ENCODE assay signal across 8 cellular contexts in the genomic region with DNA sequence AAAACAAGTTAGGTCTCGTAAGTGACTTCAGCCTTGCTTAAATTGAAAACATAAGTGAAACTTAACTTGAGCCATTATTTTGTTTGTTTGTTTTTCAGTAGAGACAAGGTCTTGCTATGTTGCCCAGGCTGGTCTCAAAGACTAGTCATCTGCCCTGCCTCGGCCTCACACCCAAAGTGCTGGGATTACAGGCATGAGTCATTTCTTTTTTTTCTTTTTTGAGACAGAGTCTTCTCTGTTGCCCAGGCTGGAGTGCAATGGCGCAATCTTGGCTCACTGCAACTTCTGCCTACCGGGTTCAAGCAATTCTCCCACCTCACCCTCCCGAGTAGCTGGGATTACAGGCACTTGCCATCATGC. TPM values are rescaled to one million over a fixed set of nuclear protein-coding genes. Genes with fewer than 3 reads are reported as not detected.
DNase-seq lines count a peak whose midpoint lies in the region; ATAC-seq, FAIRE-seq and TF ChIP-seq lines count a peak whose summit lies in the region.
"Not testable (repeated sequence)": the region's sequence is repeated elsewhere in the genome, so short reads cannot be mapped to it uniquely, and the experiment has no call there.

No MANE protein-coding gene starts in this region.

- peak; percentile 89 for DNase-seq in ELR (ENCODE audit: low read depth)
- peak; percentile 87 for DNase-seq in IMR-90
- DNase-seq in RCC 7860 (ENCODE audit: low spot score) = peak; percentile 36
- DNase-seq in activated T-cell treated with anti-CD3 and anti-CD28 coated beads, Interleukin-2, amount 50 U/mL, for 72 hours = peak; percentile 67 to 79
- DNase-seq in dedifferentiated amniotic fluid mesenchymal stem cell (ENCODE audit: extremely low spot score) = peak; percentile 90
- DNase-seq in right atrium auricular region (ENCODE audit: low spot score) = peak; percentile 77
- DNase-seq in posterior vena cava (ENCODE audit: low spot score) = peak; percentile 83
- peak; percentile 82 for DNase-seq in upper lobe of right lung

- not testable (repeated sequence) for H2BK20ac ChIP-seq in IMR-90 (ENCODE audit: low read depth, low read length)

- peak overlapping the region; percentile 55 to 75 for H3K4me3 Mint-ChIP-seq in activated T-cell treated with anti-CD3 and anti-CD28 coated beads, Interleukin-2, amount 50 U/mL, for 72 hours

- H2AFZ ChIP-seq in IMR-90 (replicated peaks; ENCODE audit: low read length, poor library complexity) = not testable (repeated sequence)

- H3K4me3 ChIP-seq in IMR-90 (ENCODE audit: insufficient read depth, low read depth, low read length); right atrium auricular region: not testable (repeated sequence)
- peak overlapping the region; percentile 8 for H3K4me3 ChIP-seq in upper lobe of right lung

- not testable (repeated sequence) for H2AK5ac ChIP-seq in IMR-90 (ENCODE audit: low read depth, low read length)

- not testable (repeated sequence) for H3K18ac ChIP-seq in IMR-90 (ENCODE audit: low read depth, low read length)

- ATAC-seq in IMR-90 (ENCODE audit: low read depth) (peak; percentile 51), upper lobe of right lung (peak; percentile 54)
- ATAC-seq in activated T-cell treated with anti-CD3 and anti-CD28 coated beads, Interleukin-2, amount 50 U/mL, for 72 hours (replicated peaks in 1 of 2) = peak; percentile 42 to 45

- CTCF ChIA-PET in IMR-90 (lab: Yijun Ruan, JAX) = interaction anchor here (0.9 kb wide), 1 partner anchor 14 kb away, joined by 3 read pairs; no protein-coding TSS in a partner anchor

- not testable (repeated sequence) for H3K9me3 ChIP-seq in IMR-90 (ENCODE audit: control insufficient read depth, insufficient read depth, low read length); right atrium auricular region; upper lobe of right lung

- not testable (repeated sequence) for H4K8ac ChIP-seq in IMR-90 (ENCODE audit: low read depth in 2 of 2, low read length in 2 of 2)

- H3K14ac ChIP-seq in IMR-90 (replicated peaks; ENCODE audit: low read depth, low read length) = not testable (repeated sequence)

- not testable (repeated sequence) for H3K9me3 Mint-ChIP-seq in activated T-cell treated with anti-CD3 and anti-CD28 coated beads, Interleukin-2, amount 50 U/mL, for 72 hours

- H3K27me3 Mint-ChIP-seq in activated T-cell treated with anti-CD3 and anti-CD28 coated beads, Interleukin-2, amount 50 U/mL, for 72 hours (ENCODE audit: low read depth) = not testable (repeated sequence)

- H3K9ac ChIP-seq in IMR-90 (ENCODE audit: low read depth, low read length) = not testable (repeated sequence)

- H3K79me1 ChIP-seq in IMR-90 (ENCODE audit: low read depth in 1 of 2, low read length in 2 of 2) = not testable (repeated sequence)

- H4K20me1 ChIP-seq in IMR-90 (ENCODE audit: insufficient read depth, low read length) = not testable (repeated sequence)

- H3K27ac ChIP-seq in IMR-90 (ENCODE audit: insufficient read depth, low read length) = not testable (repeated sequence)
- peak overlapping the region; percentile 46 to 52 for H3K27ac ChIP-seq in right atrium auricular region
- H3K27ac ChIP-seq in upper lobe of right lung = peak overlapping the region; percentile 97

- no CpG with 5 or more reads among the region's 5 CpGs for WGBS in IMR-90 (ENCODE audit: extremely low coverage in 2 of 2, insufficient read length in 1 of 2), 2 experiments

- not testable (repeated sequence) for FAIRE-seq in RCC 7860 (lab: Jason Lieb, UNC)

- H3K36me3 ChIP-seq in IMR-90 (ENCODE audit: control insufficient read depth, insufficient read depth, low read length); right atrium auricular region; upper lobe of right lung: not testable (repeated sequence)

- in situ Hi-C loops in IMR-90 (cut with MboI; ENCODE audit: low sequenced_read_pairs) = not testable (repeated sequence)

- H3K4me2 ChIP-seq in IMR-90 (ENCODE audit: low read depth, low read length) = not testable (repeated sequence)

- not testable (repeated sequence) for H4K91ac ChIP-seq in IMR-90 (ENCODE audit: insufficient read depth, low read depth, low read length)

- peaks cover 12% of the 10 kb centered on the region for H3K4me1 ChIP-seq in IMR-90 (ENCODE audit: control insufficient read depth, insufficient read depth, low read length)
- peaks cover 0 to 21% of the 10 kb centered on the region in 2 donors for H3K4me1 ChIP-seq in right atrium auricular region
- H3K4me1 ChIP-seq in upper lobe of right lung = peaks cover 50% of the 10 kb centered on the region

- not testable (repeated sequence) for H3K4ac ChIP-seq in IMR-90 (ENCODE audit: low read depth, low read length)

- not testable (repeated sequence) for H3K9me1 ChIP-seq in IMR-90 (ENCODE audit: insufficient read depth, low read length)

- intact Hi-C loops in IMR-90 (cut with micrococcal nuclease); posterior vena cava (cut with DNase I); upper lobe of right lung (cut with DNase I): not testable (repeated sequence)

- H2BK5ac ChIP-seq in IMR-90 (ENCODE audit: low read depth, low read length, poor library complexity, severe bottlenecking) = not testable (repeated sequence)

- dilution Hi-C loops in IMR-90 (cut with HindIII; ENCODE audit: low sequenced_read_pairs, unreplicated experiment) = not testable (repeated sequence)

- H3K23ac ChIP-seq in IMR-90 (ENCODE audit: low read depth, low read length) = not testable (repeated sequence)

- not testable (repeated sequence) for TF ChIP-seq CTCF in IMR-90 (conservative IDR thresholded peaks at IDR 0.05; ENCODE audit: low read depth, low read length); right atrium auricular region (IDR thresholded peaks at IDR 0.05); upper lobe of right lung (IDR thresholded peaks at IDR 0.05)

- not testable (repeated sequence) for H3K56ac ChIP-seq in IMR-90 (ENCODE audit: extremely low read depth, insufficient read depth, low read length)

- not testable (repeated sequence) for H2BK15ac ChIP-seq in IMR-90 (ENCODE audit: low read depth, low read length)

- not testable (repeated sequence) for H3K36me3 Mint-ChIP-seq in activated T-cell treated with anti-CD3 and anti-CD28 coated beads, Interleukin-2, amount 50 U/mL, for 72 hours (ENCODE audit: insufficient read depth in 2 of 2)

- TF ChIP-seq RAD21 in IMR-90 (IDR thresholded peaks at IDR 0.05; ENCODE audit: low read length) = not testable (repeated sequence)

- H2BK120ac ChIP-seq in IMR-90 (ENCODE audit: low read depth, low read length) = not testable (repeated sequence)

- H3K27ac Mint-ChIP-seq in activated T-cell treated with anti-CD3 and anti-CD28 coated beads, Interleukin-2, amount 50 U/mL, for 72 hours = peak overlapping the region; percentile 87

- not testable (repeated sequence) for TF ChIP-seq POLR2A in IMR-90 (IDR thresholded peaks at IDR 0.05; ENCODE audit: low read depth, low read length)

- peaks cover 79% of the 10 kb centered on the region for H3K4me1 Mint-ChIP-seq in activated T-cell treated with anti-CD3 and anti-CD28 coated beads, Interleukin-2, amount 50 U/mL, for 72 hours (ENCODE audit: low read depth)

- POLR2A ChIA-PET in IMR-90 (lab: Charles Lee; ENCODE audit: unreplicated experiment) = not testable (repeated sequence)

- H3K27me3 ChIP-seq in IMR-90 (ENCODE audit: control insufficient read depth, insufficient read depth, low read length) = peaks cover 20% of the 10 kb centered on the region
- H3K27me3 ChIP-seq in right atrium auricular region, upper lobe of right lung: not testable (repeated sequence)

- H2AK9ac ChIP-seq in IMR-90 (replicated peaks; ENCODE audit: low read depth, low read length, poor library complexity) = not testable (repeated sequence)

- H4K5ac ChIP-seq in IMR-90 (ENCODE audit: low read depth, low read length) = not testable (repeated sequence)

- BruUV-seq in IMR-90 (replicated peaks; lab: Mats Ljungman, UMichigan) = not testable (repeated sequence)

RNA-seq across cellular contexts. Expression of a gene that starts 4.1 kb away (rescaled TPM):
- total RNA-seq in IMR-90 (2012; rRNA removed) (not detected in 2 replicates), right atrium auricular region (not detected), posterior vena cava (under 1 TPM; 0.14 to 0.28 TPM), upper lobe of right lung (0.69 TPM)
- 0.03 and 0.05 TPM in 2 replicates for polyA plus RNA-seq in IMR-90 (2012; rRNA removed)
- 0.05 TPM in 1 of 2 replicates, not detected in the other for polyA plus RNA-seq in IMR-90 (2012; cell fraction: cytosol; rRNA removed)
- 0.07 and 0.18 TPM in 2 replicates for polyA plus RNA-seq in IMR-90 (2012; cell fraction: nucleus; rRNA removed; ENCODE audit: low replicate concordance)
- total RNA-seq in activated T-cell treated with anti-CD3 and anti-CD28 coated beads, Interleukin-2, amount 50 U/mL, for 72 hours = 10 to 100 TPM; 45.5 to 49.1 TPM

RNA-seq across cellular contexts. Expression of a gene that starts 11.8 kb away (rescaled TPM):
- total RNA-seq in IMR-90 (2012; rRNA removed) (0.18 and 0.28 TPM in 2 replicates), right atrium auricular region (10 to 100 TPM in 1 of 2 donors, 1 to 10 TPM in 1; 9.1 to 35.8 TPM), posterior vena cava (10 to 100 TPM; 52.8 to 63.8 TPM), upper lobe of right lung (122 TPM)
- polyA plus RNA-seq in IMR-90 (2012; rRNA removed) = 0.74 and 1.5 TPM in 2 replicates
- polyA plus RNA-seq in IMR-90 (2012; cell fraction: cytosol; rRNA removed) = 3.5 and 3.6 TPM in 2 replicates
- polyA plus RNA-seq in IMR-90 (2012; cell fraction: nucleus; rRNA removed; ENCODE audit: low replicate concordance) = 3.0 and 7.2 TPM in 2 replicates
- total RNA-seq in activated T-cell treated with anti-CD3 and anti-CD28 coated beads, Interleukin-2, amount 50 U/mL, for 72 hours = 100 to 1,000 TPM in 1 of 2 donors, 10 to 100 TPM in 1; 71.5 to 101 TPM

RNA-seq across cellular contexts. Expression of a gene that starts 16.2 kb away (rescaled TPM):
- total RNA-seq in IMR-90 (2012; rRNA removed) (1.3 and 1.7 TPM in 2 replicates), right atrium auricular region (under 1 TPM in 1 of 2 donors, not detected in 1; 0.94 TPM), posterior vena cava (1 to 10 TPM in 1 of 2 donors, not detected in 1; 2.6 TPM), upper lobe of right lung (3.1 TPM)
- polyA plus RNA-seq in IMR-90 (2012; rRNA removed) = 1.8 and 1.9 TPM in 2 replicates
- polyA plus RNA-seq in IMR-90 (2012; cell fraction: cytosol; rRNA removed) = 2.9 TPM in 2 replicates
- polyA plus RNA-seq in IMR-90 (2012; cell fraction: nucleus; rRNA removed; ENCODE audit: low replicate concordance) = 2.1 and 3.9 TPM in 2 replicates
- 1 to 10 TPM; 8.3 to 8.5 TPM for total RNA-seq in activated T-cell treated with anti-CD3 and anti-CD28 coated beads, Interleukin-2, amount 50 U/mL, for 72 hours

RNA-seq across cellular contexts. Expression of a gene that starts 21.1 kb away (rescaled TPM):
- not detected in 2 replicates for total RNA-seq in IMR-90 (2012; rRNA removed)
- not detected in 2 replicates for polyA plus RNA-seq in IMR-90 (2012; rRNA removed)
- 1.0 TPM in 1 of 2 replicates, not detected in the other for polyA plus RNA-seq in IMR-90 (2012; cell fraction: cytosol; rRNA removed)
- polyA plus RNA-seq in IMR-90 (2012; cell fraction: nucleus; rRNA removed; ENCODE audit: low replicate concordance) = not detected in 2 replicates
- total RNA-seq in activated T-cell treated with anti-CD3 and anti-CD28 coated beads, Interleukin-2, amount 50 U/mL, for 72 hours = 1 to 10 TPM; 1.7 TPM
- not detected for total RNA-seq in right atrium auricular region
- total RNA-seq in posterior vena cava = not detected
- not detected for total RNA-seq in upper lobe of right lung

RNA-seq across cellular contexts. Expression of a gene that starts 33.6 kb away (rescaled TPM):
- total RNA-seq in IMR-90 (2012; rRNA removed) (36.4 and 38.5 TPM in 2 replicates), right atrium auricular region (10 to 100 TPM; 19.5 to 33.4 TPM), posterior vena cava (10 to 100 TPM; 32.1 to 32.7 TPM), upper lobe of right lung (51.8 TPM)
- 30.2 and 30.8 TPM in 2 replicates for polyA plus RNA-seq in IMR-90 (2012; rRNA removed)
- polyA plus RNA-seq in IMR-90 (2012; cell fraction: cytosol; rRNA removed) = 21.4 and 24.2 TPM in 2 replicates
- polyA plus RNA-seq in IMR-90 (2012; cell fraction: nucleus; rRNA removed; ENCODE audit: low replicate concordance) = 41.1 and 97.4 TPM in 2 replicates
- 100 to 1,000 TPM; 120 to 141 TPM for total RNA-seq in activated T-cell treated with anti-CD3 and anti-CD28 coated beads, Interleukin-2, amount 50 U/mL, for 72 hours

Comparison
In these comparisons a context has a peak if more than half of its experiments do, and no peak if none do; other contexts are left out.
1. DNase-seq: peak in every context shown above with its lines; median percentile 90 in dedifferentiated amniotic fluid mesenchymal stem cell; 89 in ELR; 87 in IMR-90; 83 in posterior vena cava; 82 in upper lobe of right lung; 77 in right atrium auricular region; 73 in activated T-cell treated with anti-CD3 and anti-CD28 coated beads, Interleukin-2, amount 50 U/mL, for 72 hours; 36 in RCC 7860.
2. RNA of a gene that starts 4.1 kb away (total RNA-seq): 45.5 to 49.1 TPM in activated T-cell treated with anti-CD3 and anti-CD28 coated beads, Interleukin-2, amount 50 U/mL, for 72 hours; 0.69 TPM in upper lobe of right lung (single experiment), 0.14 to 0.28 TPM in posterior vena cava, not detected in right atrium auricular region and not detected in IMR-90; every median in the first group is over 10 times any median in the second.
3. Peak in every context shown above with its lines, with median percentiles within 50 percentile points of each other: ATAC-seq.